In genomic region chr3:168034152-168034928, GRCh38 we compare ENCODE assay signal across 13 cellular contexts.
DNase-seq lines count a peak whose midpoint lies in the region; ATAC-seq lines count a peak whose summit lies in the region.
"Had no signal": no experiment of that assay in that cellular context is flagged by ENCODE, and none has a peak within 500 bp of the region (broad histone marks: within the 10 kb centered on the region; RNA-seq: fewer than 3 reads in every experiment).

No MANE protein-coding gene starts in this region.

- intact Hi-C loops in Right ventricle myocardium inferior (cut with DNase I) (no loop called here), cardiac septum (cut with DNase I) (no loop called here), left cardiac atrium (cut with DNase I) (no loop called here), left colon (cut with DNase I, micrococcal nuclease) (no loop called here)

- H3K4me1 Mint-ChIP-seq in activated CD4-positive, alpha-beta T cell treated with anti-CD3 and anti-CD28 coated beads, Interleukin-2, amount 10 ng/mL, durations not matched to agents 7 days and 5 days, result no peaks in the 10 kb centered on the region
- H3K4me1 Mint-ChIP-seq in stimulated activated effector memory CD8-positive, alpha-beta T cell treated with anti-CD3 and anti-CD28 coated beads, Interleukin-12 subunit alpha, Interleukin-12 subunit beta, amount 100 ng/mL, for 72 hours, result no peaks in the 10 kb centered on the region
- H3K4me1 Mint-ChIP-seq: activated T-helper 17 cell treated with anti-CD3 and anti-CD28 coated beads, Interleukin-2, amount 50 U/mL, for 72 hours had no signal

- no peaks in the 10 kb centered on the region for H3K9me3 Mint-ChIP-seq in activated CD4-positive, alpha-beta T cell treated with anti-CD3 and anti-CD28 coated beads, Interleukin-2, amount 10 ng/mL, durations not matched to agents 7 days and 5 days
- H3K9me3 Mint-ChIP-seq in stimulated activated effector memory CD8-positive, alpha-beta T cell treated with anti-CD3 and anti-CD28 coated beads, Interleukin-12 subunit alpha, Interleukin-12 subunit beta, amount 100 ng/mL, for 72 hours, result peaks cover 3% of the 10 kb centered on the region
- H3K9me3 Mint-ChIP-seq: activated T-helper 17 cell treated with anti-CD3 and anti-CD28 coated beads, Interleukin-2, amount 50 U/mL, for 72 hours had no signal

- DNase-seq in Right ventricle myocardium inferior (ENCODE audit: missing footprints) (no peak), cardiac septum (ENCODE audit: low spot score) (no peak), astrocyte of the hippocampus (ENCODE audit: low read depth, low spot score) (peak; percentile 69), left cardiac atrium (no peak), left colon (no peak), SIG-M5 (lab: John Stamatoyannopoulos, UW) (no peak)
- no peak for DNase-seq in activated CD4-positive, alpha-beta T cell treated with anti-CD3 and anti-CD28 coated beads, Interleukin-2, amount 10 ng/mL, durations not matched to agents 7 days and 5 days
- no peak for DNase-seq in stimulated activated effector memory CD8-positive, alpha-beta T cell treated with anti-CD3 and anti-CD28 coated beads, Interleukin-12 subunit alpha, Interleukin-12 subunit beta, amount 100 ng/mL, for 72 hours (ENCODE audit: low spot score in 2 of 2)
- DNase-seq: NCI-H2029 treated with DMSO at 0.1 percent for 48 hours, PC-9 had no signal

- CTCF ChIA-PET in activated CD4-positive, alpha-beta T cell treated with anti-CD3 and anti-CD28 coated beads, Interleukin-2, amount 10 ng/mL, durations not matched to agents 7 days and 5 days (lab: Charles Lee), result interaction anchor here (0.7 kb wide), 1 partner anchor 813 kb away, joined by 3 read pairs; no protein-coding TSS in a partner anchor

- H3K4me3 Mint-ChIP-seq in activated CD4-positive, alpha-beta T cell treated with anti-CD3 and anti-CD28 coated beads, Interleukin-2, amount 10 ng/mL, durations not matched to agents 7 days and 5 days, result no peak overlapping the region
- no peak overlapping the region for H3K4me3 Mint-ChIP-seq in stimulated activated effector memory CD8-positive, alpha-beta T cell treated with anti-CD3 and anti-CD28 coated beads, Interleukin-12 subunit alpha, Interleukin-12 subunit beta, amount 100 ng/mL, for 72 hours
- H3K4me3 Mint-ChIP-seq: activated T-helper 17 cell treated with anti-CD3 and anti-CD28 coated beads, Interleukin-2, amount 50 U/mL, for 72 hours; WTC11 had no signal

- ATAC-seq in Right ventricle myocardium inferior, result peak; percentile 69
- ATAC-seq in left cardiac atrium, result peak; percentile 84 to 94
- ATAC-seq in left colon, result no peak
- ATAC-seq in stimulated activated effector memory CD8-positive, alpha-beta T cell treated with anti-CD3 and anti-CD28 coated beads, Interleukin-12 subunit alpha, Interleukin-12 subunit beta, amount 100 ng/mL, for 72 hours, result no peak
- ATAC-seq: A549; activated T-helper 17 cell treated with anti-CD3 and anti-CD28 coated beads, Interleukin-2, amount 50 U/mL, for 72 hours; WTC11 had no signal

- no peaks in the 10 kb centered on the region for H3K36me3 Mint-ChIP-seq in activated CD4-positive, alpha-beta T cell treated with anti-CD3 and anti-CD28 coated beads, Interleukin-2, amount 10 ng/mL, durations not matched to agents 7 days and 5 days (ENCODE audit: low read depth)
- peaks cover 14% of the 10 kb centered on the region for H3K36me3 Mint-ChIP-seq in stimulated activated effector memory CD8-positive, alpha-beta T cell treated with anti-CD3 and anti-CD28 coated beads, Interleukin-12 subunit alpha, Interleukin-12 subunit beta, amount 100 ng/mL, for 72 hours

- no peak overlapping the region for H3K27ac Mint-ChIP-seq in activated CD4-positive, alpha-beta T cell treated with anti-CD3 and anti-CD28 coated beads, Interleukin-2, amount 10 ng/mL, durations not matched to agents 7 days and 5 days
- no peak overlapping the region for H3K27ac Mint-ChIP-seq in stimulated activated effector memory CD8-positive, alpha-beta T cell treated with anti-CD3 and anti-CD28 coated beads, Interleukin-12 subunit alpha, Interleukin-12 subunit beta, amount 100 ng/mL, for 72 hours
- H3K27ac Mint-ChIP-seq: activated T-helper 17 cell treated with anti-CD3 and anti-CD28 coated beads, Interleukin-2, amount 50 U/mL, for 72 hours; WTC11 had no signal

- POLR2A ChIA-PET in activated CD4-positive, alpha-beta T cell treated with anti-CD3 and anti-CD28 coated beads, Interleukin-2, amount 10 ng/mL, durations not matched to agents 7 days and 5 days (lab: Charles Lee), result no interaction called here

- H3K27me3 Mint-ChIP-seq in activated CD4-positive, alpha-beta T cell treated with anti-CD3 and anti-CD28 coated beads, Interleukin-2, amount 10 ng/mL, durations not matched to agents 7 days and 5 days, result no peaks in the 10 kb centered on the region
- H3K27me3 Mint-ChIP-seq: activated T-helper 17 cell treated with anti-CD3 and anti-CD28 coated beads, Interleukin-2, amount 50 U/mL, for 72 hours had no signal

Comparison
In these comparisons a context has a peak if more than half of its experiments do, and no peak if none do; other contexts are left out.
1. ATAC-seq: peak in Right ventricle myocardium inferior (single experiment) and left cardiac atrium (2 of 2); none in left colon (single experiment) and stimulated activated effector memory CD8-positive, alpha-beta T cell treated with anti-CD3 and anti-CD28 coated beads, Interleukin-12 subunit alpha, Interleukin-12 subunit beta, amount 100 ng/mL, for 72 hours (single experiment).